In the genomic region with DNA sequence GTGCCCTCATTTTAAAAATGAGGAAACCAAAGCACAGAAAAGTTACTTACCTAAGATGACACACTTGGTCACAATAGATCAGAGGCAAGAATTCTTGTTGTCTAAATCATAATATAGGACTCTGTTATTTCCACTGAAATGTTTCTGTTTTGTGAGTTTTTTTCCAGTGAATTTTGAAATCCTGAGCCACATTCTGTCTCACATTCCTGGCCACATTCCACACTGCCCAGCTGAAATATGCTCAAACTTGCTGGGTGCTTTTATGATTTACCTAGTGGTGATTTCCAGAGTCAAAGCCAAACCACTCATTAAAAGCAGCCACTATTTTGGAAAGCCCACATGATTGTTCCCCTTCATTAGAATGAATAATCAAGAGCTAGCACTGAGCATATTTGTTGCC, we compare ENCODE assay signal across 19 cellular contexts.
A peak's percentile ranks its signal among the peaks of the same experiment; 100 is the strongest.
DNase-seq lines count a peak whose midpoint lies in the region; ATAC-seq and TF ChIP-seq lines count a peak whose summit lies in the region.
"Had no signal": no experiment of that assay in that cellular context is flagged by ENCODE, and none has a peak within 500 bp of the region (broad histone marks: within the 10 kb centered on the region; RNA-seq: fewer than 3 reads in every experiment).

No MANE protein-coding gene starts in this region.

- ATAC-seq in esophagus mucosa = no peak
- ATAC-seq in GM21529 (IDR thresholded peaks at IDR 0.05; ENCODE audit: unreplicated experiment) = no peak

- H3K4me3 Mint-ChIP-seq in HFFc6 = no peak overlapping the region; the same call in 1 of the 2 replicates
- H3K4me3 Mint-ChIP-seq: H9, memory B cell had no signal

- no peak for TF ChIP-seq CTCF in HFFc6 (IDR thresholded peaks at IDR 0.05)

- no peaks in the 10 kb centered on the region; the same call in 1 of the 2 replicates for H3K9me3 Mint-ChIP-seq in HFFc6
- H3K9me3 Mint-ChIP-seq: H9, memory B cell had no signal

- H3K36me3 Mint-ChIP-seq in HFFc6 (ENCODE audit: low read depth) = no peaks in the 10 kb centered on the region
- H3K36me3 Mint-ChIP-seq: memory B cell had no signal

- H3K27me3 Mint-ChIP-seq in HFFc6 (ENCODE audit: insufficient read depth) = no peaks in the 10 kb centered on the region
- H3K27me3 Mint-ChIP-seq: memory B cell had no signal

- peak overlapping the region; percentile 4; the same call in 1 of the 2 replicates for H3K27ac Mint-ChIP-seq in HFFc6
- H3K27ac Mint-ChIP-seq: H9, memory B cell had no signal

- DNase-seq in HFFc6 (no peak), astrocyte of the hippocampus (ENCODE audit: low read depth, low spot score) (peak; percentile 93), kidney glomerular epithelial cell (lab: John Stamatoyannopoulos, UW) (peak; percentile 46), stromal cell of bone marrow (ENCODE audit: low read depth) (peak; percentile 28), NCI-H2081 (lab: John Stamatoyannopoulos, UW) (no peak), UCSD-AML1 (lab: John Stamatoyannopoulos, UW; ENCODE audit: unreplicated experiment) (no peak)
- DNase-seq: activated CD4-positive, alpha-beta T cell treated with anti-CD3 and anti-CD28 coated beads for 48 hours; activated naive CD4-positive, alpha-beta T cell treated with Interleukin-2 at 50 U/mL for 16 hours; Calu3; GF-D8; NCI-H187 treated with DMSO at 0.1 percent for 48 hours; NCI-H510A; retina; SHP77 treated with DMSO at 0.1 percent for 48 hours; T-helper 9 cell had no signal

- peaks cover 8% of the 10 kb centered on the region; the same call in 1 of the 2 replicates for H3K4me1 Mint-ChIP-seq in HFFc6 (ENCODE audit: low read depth)
- H3K4me1 Mint-ChIP-seq: H9, memory B cell had no signal

Comparison
In these comparisons a context has a peak if more than half of its experiments do, and no peak if none do; other contexts are left out.
1. DNase-seq: peak in astrocyte of the hippocampus (single experiment), kidney glomerular epithelial cell (single experiment) and stromal cell of bone marrow (single experiment); none in HFFc6 (single experiment), NCI-H2081 (0 of 2) and UCSD-AML1 (single experiment).